Comparison of ENCODE assay signal across 11 cellular contexts in the genomic region with DNA sequence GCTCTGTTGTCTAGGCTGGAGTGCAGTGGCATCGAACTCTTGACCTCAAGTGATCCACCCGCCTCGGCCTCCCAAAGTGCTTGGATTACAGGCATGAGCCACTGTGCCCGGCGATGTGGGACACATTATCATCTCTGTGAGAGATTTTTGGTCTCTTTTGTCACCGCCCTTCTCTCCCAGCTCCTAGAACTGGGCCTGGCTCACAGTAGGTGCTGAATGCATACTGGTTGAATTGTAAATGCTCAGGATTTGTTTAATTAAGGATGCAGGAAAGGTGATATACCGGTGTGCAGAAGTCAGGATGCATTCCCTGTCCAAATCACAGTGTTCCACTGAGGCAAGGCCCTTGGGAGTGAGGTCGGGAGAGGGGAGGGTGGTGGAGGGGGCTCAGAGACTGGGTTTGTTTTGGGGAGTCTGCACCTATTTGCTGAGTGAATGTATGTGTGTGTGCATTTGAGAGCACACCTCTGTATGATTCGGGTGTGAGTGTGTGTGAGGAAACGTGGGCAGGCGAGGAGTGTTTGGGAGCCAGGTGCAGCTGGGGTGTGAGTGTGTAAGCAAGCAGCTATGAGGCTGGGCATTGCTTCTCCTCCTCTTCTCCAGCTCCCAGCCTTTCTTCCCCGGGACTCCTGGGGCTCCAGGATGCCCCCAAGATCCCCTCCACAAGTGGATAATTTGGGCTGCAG.
DNase-seq lines count a peak whose midpoint lies in the region; TF ChIP-seq lines count a peak whose summit lies in the region.
"Had no signal": no experiment of that assay in that cellular context is flagged by ENCODE, and none has a peak within 500 bp of the region (broad histone marks: within the 10 kb centered on the region; RNA-seq: fewer than 3 reads in every experiment).

No MANE protein-coding gene starts in this region.

- POLR2A ChIA-PET in RWPE1 (lab: Yijun Ruan, JAX; ENCODE audit: low non-redundant PET) = interaction anchor here (0.5 to 0.6 kb wide), 2 partner anchors 42 to 53 kb away, joined by 3 to 6 read pairs; no protein-coding TSS in a partner anchor

- no peaks in the 10 kb centered on the region for H3K36me3 ChIP-seq in parathyroid adenoma (ENCODE audit: control insufficient read depth, insufficient read depth, low read length)

- H3K4me1 ChIP-seq in parathyroid adenoma = peaks cover 12% of the 10 kb centered on the region

- CTCF ChIA-PET in RWPE1 (lab: Yijun Ruan, JAX) = interaction anchor here (0.7 kb wide), 1 partner anchor 40 kb away, joined by 3 read pairs; no protein-coding TSS in a partner anchor

- DNase-seq in NCI-H526 (lab: John Stamatoyannopoulos, UW) = peak; percentile 25 to 47
- DNase-seq in NCI-H526 treated with DMSO at 0.1 percent for 48 hours (lab: John Stamatoyannopoulos, UW) = no peak
- DNase-seq in RWPE1 (ENCODE audit: low spot score) = no peak
- no peak for DNase-seq in epithelial cell of prostate (ENCODE audit: low read depth, low spot score)
- DNase-seq in DMS153 treated with DMSO at 0.1 percent for 48 hours (lab: John Stamatoyannopoulos, UW; ENCODE audit: unreplicated experiment) = no peak
- DNase-seq in amygdala (lab: John Stamatoyannopoulos, UW) = no peak
- DNase-seq in HCEC 1CT = no peak
- DNase-seq: anterior cingulate cortex, midbrain, T1000 had no signal

- H3K27ac ChIP-seq in RWPE1 = peak overlapping the region; percentile 92
- H3K27ac ChIP-seq in epithelial cell of prostate = peak overlapping the region; percentile 97
- H3K27ac ChIP-seq in parathyroid adenoma = peak overlapping the region; percentile 56

- H3K9ac ChIP-seq in parathyroid adenoma = no peak overlapping the region

- no peaks in the 10 kb centered on the region for H3K27me3 ChIP-seq in parathyroid adenoma (ENCODE audit: control insufficient read depth, insufficient read depth, low read length)

- TF ChIP-seq CTCF in RWPE1 (conservative IDR thresholded peaks at IDR 0.05; ENCODE audit: low read depth) (no peak), parathyroid adenoma (IDR thresholded peaks at IDR 0.05) (no peak)

- no peak overlapping the region for H3K4me3 ChIP-seq in parathyroid adenoma (ENCODE audit: low read depth, low read length)

- no peak overlapping the region for H3K4me2 ChIP-seq in parathyroid adenoma (ENCODE audit: low read length)

- no peaks in the 10 kb centered on the region for H3K9me3 ChIP-seq in parathyroid adenoma (ENCODE audit: control insufficient read depth, low read length)

- peak overlapping the region; percentile 94 for H2AFZ ChIP-seq in parathyroid adenoma

- no peaks in the 10 kb centered on the region for H3K79me2 ChIP-seq in parathyroid adenoma

Comparison
In these comparisons a context has a peak if more than half of its experiments do, and no peak if none do; other contexts are left out.
1. DNase-seq: peak in NCI-H526 (2 of 2); none in NCI-H526 treated with DMSO at 0.1 percent for 48 hours (single experiment), RWPE1 (single experiment), epithelial cell of prostate (single experiment), DMS153 treated with DMSO at 0.1 percent for 48 hours (single experiment), amygdala (0 of 56) and HCEC 1CT (single experiment).
2. Peak in every context shown above with its lines, with median percentiles within 50 percentile points of each other: H3K27ac ChIP-seq.